Comparison of ENCODE assay signal across 8 cellular contexts in the genomic region with DNA sequence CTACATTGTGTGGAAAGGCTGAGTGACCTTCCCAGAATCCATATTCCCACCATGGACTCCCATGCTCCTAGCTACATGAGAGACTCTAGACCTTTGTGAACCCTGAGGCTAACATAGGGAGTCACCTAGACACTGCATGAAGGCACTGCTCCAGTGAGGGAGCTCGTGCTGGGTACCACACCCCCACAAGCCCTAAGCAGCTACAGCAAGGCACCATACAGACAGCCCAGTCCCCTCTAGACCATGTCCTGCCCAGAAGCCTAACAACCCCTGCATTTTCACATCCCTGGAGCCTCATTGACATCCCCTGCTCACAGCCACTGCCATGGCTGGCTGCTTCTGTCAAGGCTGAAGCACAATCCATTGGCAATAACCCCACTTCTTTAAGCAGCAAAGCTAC.
"Had no signal": no experiment of that assay in that cellular context is flagged by ENCODE, and none has a peak within 500 bp of the region (broad histone marks: within the 10 kb centered on the region; RNA-seq: fewer than 3 reads in every experiment).

No MANE protein-coding gene starts in this region.

- H3K27ac ChIP-seq: GM23248, HL-60 had no signal

- FAIRE-seq: H54, HepG2 had no signal

- H3K27me3 Mint-ChIP-seq: IgD-negative memory B cell had no signal

- H3K27ac Mint-ChIP-seq: H9, IgD-negative memory B cell had no signal

- H3K4me3 Mint-ChIP-seq: H9, IgD-negative memory B cell had no signal

- DNase-seq: GM23248, GOT3, H9, HCEC 1CT had no signal

- ATAC-seq: HepG2 had no signal

- H3K4me3 ChIP-seq: GM23248 had no signal
